In genomic region chr9:5438301-5439162, GRCh38 we compare ENCODE assay signal across 1 cellular context.
A peak's percentile ranks its signal among the peaks of the same experiment; 100 is the strongest.
TF ChIP-seq lines count a peak whose summit lies in the region.

No MANE protein-coding gene starts in this region.

TF ChIP-seq in GM12878, 131 proteins besides CTCF, POLR2A, EP300 and RAD21 (continued from another document and continues in another):
- TF ChIP-seq ZNF687 (IDR thresholded peaks at IDR 0.05) (0 out of 2 replicates have a peak, but pooled peaks have one; percentile 4), HDAC6 (IDR thresholded peaks at IDR 0.05; ENCODE audit: unreplicated experiment) (no peak), SKIL (IDR thresholded peaks at IDR 0.05; ENCODE audit: low read depth, poor library complexity, severe bottlenecking) (peak; percentile 48), NR2F1 (conservative IDR thresholded peaks at IDR 0.05) (0 out of 2 replicates have a peak, but pooled peaks have one; percentile 12), KLF5 (IDR thresholded peaks at IDR 0.05; ENCODE audit: partially characterized antibody) (no peak), WRNIP1 (IDR thresholded peaks at IDR 0.05; ENCODE audit: borderline replicate concordance, low read depth, low read length) (no peak), STAT1 (conservative IDR thresholded peaks at IDR 0.05) (no peak), ATF3 (IDR thresholded peaks at IDR 0.05; ENCODE audit: borderline replicate concordance, extremely low read depth, low read depth, low read length) (no peak), RUNX3 (IDR thresholded peaks at IDR 0.05; ENCODE audit: low read length) (peak; percentile 89), CBX3 (IDR thresholded peaks at IDR 0.05; ENCODE audit: borderline replicate concordance, low read depth) (no peak), JUNB (IDR thresholded peaks at IDR 0.05) (peak; percentile 28), SMARCA5 (IDR thresholded peaks at IDR 0.05) (peak; percentile 80), BCL11A (IDR thresholded peaks at IDR 0.05; ENCODE audit: low read depth, low read length) (0 out of 2 replicates have a peak, but pooled peaks have one; percentile 58), CHD2 (IDR thresholded peaks at IDR 0.05; ENCODE audit: borderline replicate concordance, low read depth, low read length) (peak; percentile 76; the same call in 1 of the 2 replicates), KAT2A (conservative IDR thresholded peaks at IDR 0.05; ENCODE audit: control insufficient read depth, low read depth, low read length) (no peak), CEBPB (IDR thresholded peaks at IDR 0.05; ENCODE audit: borderline replicate concordance in 1 of 2, low read depth in 2 of 2, low read length in 2 of 2) (no peak), SREBF2 (IDR thresholded peaks at IDR 0.05; ENCODE audit: low read length) (no peak), FOXM1 (IDR thresholded peaks at IDR 0.05; ENCODE audit: low read depth, low read length) (no peak), ASH2L (IDR thresholded peaks at IDR 0.05; ENCODE audit: borderline replicate concordance, low read depth) (no peak), NFYA (IDR thresholded peaks at IDR 0.05; ENCODE audit: borderline replicate concordance, low read depth, low read length) (no peak), SRF (IDR thresholded peaks at IDR 0.05; ENCODE audit: low read depth in 2 of 2, low read length in 2 of 2) (peak in 1 of 2 experiments; percentile 69; a peak in 1 of 4 replicates), GABPA (IDR thresholded peaks at IDR 0.05; ENCODE audit: low read depth) (no peak), CREB1 (IDR thresholded peaks at IDR 0.05; ENCODE audit: low read depth) (peak; percentile 60), TAF1 (IDR thresholded peaks at IDR 0.05; ENCODE audit: borderline replicate concordance, low read depth, low read length) (peak; percentile 60; the same call in 1 of the 2 replicates), TCF3 (IDR thresholded peaks at IDR 0.05; ENCODE audit: borderline replicate concordance, insufficient read depth, low read depth, low read length) (peak; percentile 24; the same call in 1 of the 2 replicates), BACH1 (IDR thresholded peaks at IDR 0.05; ENCODE audit: borderline replicate concordance) (no peak), CBX5 (IDR thresholded peaks at IDR 0.05; ENCODE audit: low read depth) (peak; percentile 55; the same call in 1 of the 2 replicates), ZNF622 (IDR thresholded peaks at IDR 0.05) (no peak), YBX1 (IDR thresholded peaks at IDR 0.05) (no peak), SIX5 (IDR thresholded peaks at IDR 0.05; ENCODE audit: low read depth, low read length, severe bottlenecking) (no peak), SUZ12 (IDR thresholded peaks at IDR 0.05; ENCODE audit: unreplicated experiment) (no peak), POLR2AphosphoS5 (IDR thresholded peaks at IDR 0.05; ENCODE audit: low read length) (peak; percentile 78), IRF4 (IDR thresholded peaks at IDR 0.05; ENCODE audit: low read depth, low read length) (peak; percentile 26; the same call in 1 of the 2 replicates), FOS (IDR thresholded peaks at IDR 0.05; ENCODE audit: borderline replicate concordance, extremely low read depth, insufficient read length) (no peak), PAX8 (IDR thresholded peaks at IDR 0.05) (no peak), ZBTB40 (IDR thresholded peaks at IDR 0.05; ENCODE audit: borderline replicate concordance) (peak; percentile 38; the same call in 1 of the 2 replicates), RELA (IDR thresholded peaks at IDR 0.05; ENCODE audit: borderline replicate concordance, partially characterized antibody) (peak; percentile 63), SMC3 (IDR thresholded peaks at IDR 0.05; ENCODE audit: borderline replicate concordance, low read length) (peak; percentile 40; the same call in 1 of the 2 replicates), BHLHE40 (IDR thresholded peaks at IDR 0.05; ENCODE audit: borderline replicate concordance in 1 of 2, low read depth in 2 of 2, low read length in 1 of 2) (peak; percentile 38 to 56; a peak in 2 of 4 replicates), NFXL1 (IDR thresholded peaks at IDR 0.05; ENCODE audit: borderline replicate concordance) (no peak), ZNF217 (IDR thresholded peaks at IDR 0.05) (no peak)
- TF ChIP-seq, protein P1, sequence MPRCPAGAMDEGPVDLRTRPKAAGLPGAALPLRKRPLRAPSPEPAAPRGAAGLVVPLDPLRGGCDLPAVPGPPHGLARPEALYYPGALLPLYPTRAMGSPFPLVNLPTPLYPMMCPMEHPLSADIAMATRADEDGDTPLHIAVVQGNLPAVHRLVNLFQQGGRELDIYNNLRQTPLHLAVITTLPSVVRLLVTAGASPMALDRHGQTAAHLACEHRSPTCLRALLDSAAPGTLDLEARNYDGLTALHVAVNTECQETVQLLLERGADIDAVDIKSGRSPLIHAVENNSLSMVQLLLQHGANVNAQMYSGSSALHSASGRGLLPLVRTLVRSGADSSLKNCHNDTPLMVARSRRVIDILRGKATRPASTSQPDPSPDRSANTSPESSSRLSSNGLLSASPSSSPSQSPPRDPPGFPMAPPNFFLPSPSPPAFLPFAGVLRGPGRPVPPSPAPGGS (IDR thresholded peaks at IDR 0.05; ENCODE audit: borderline replicate concordance, insufficient read depth, low read depth, low read length, poor library complexity, severe bottlenecking): peak; percentile 65
- TF ChIP-seq, protein P2, sequence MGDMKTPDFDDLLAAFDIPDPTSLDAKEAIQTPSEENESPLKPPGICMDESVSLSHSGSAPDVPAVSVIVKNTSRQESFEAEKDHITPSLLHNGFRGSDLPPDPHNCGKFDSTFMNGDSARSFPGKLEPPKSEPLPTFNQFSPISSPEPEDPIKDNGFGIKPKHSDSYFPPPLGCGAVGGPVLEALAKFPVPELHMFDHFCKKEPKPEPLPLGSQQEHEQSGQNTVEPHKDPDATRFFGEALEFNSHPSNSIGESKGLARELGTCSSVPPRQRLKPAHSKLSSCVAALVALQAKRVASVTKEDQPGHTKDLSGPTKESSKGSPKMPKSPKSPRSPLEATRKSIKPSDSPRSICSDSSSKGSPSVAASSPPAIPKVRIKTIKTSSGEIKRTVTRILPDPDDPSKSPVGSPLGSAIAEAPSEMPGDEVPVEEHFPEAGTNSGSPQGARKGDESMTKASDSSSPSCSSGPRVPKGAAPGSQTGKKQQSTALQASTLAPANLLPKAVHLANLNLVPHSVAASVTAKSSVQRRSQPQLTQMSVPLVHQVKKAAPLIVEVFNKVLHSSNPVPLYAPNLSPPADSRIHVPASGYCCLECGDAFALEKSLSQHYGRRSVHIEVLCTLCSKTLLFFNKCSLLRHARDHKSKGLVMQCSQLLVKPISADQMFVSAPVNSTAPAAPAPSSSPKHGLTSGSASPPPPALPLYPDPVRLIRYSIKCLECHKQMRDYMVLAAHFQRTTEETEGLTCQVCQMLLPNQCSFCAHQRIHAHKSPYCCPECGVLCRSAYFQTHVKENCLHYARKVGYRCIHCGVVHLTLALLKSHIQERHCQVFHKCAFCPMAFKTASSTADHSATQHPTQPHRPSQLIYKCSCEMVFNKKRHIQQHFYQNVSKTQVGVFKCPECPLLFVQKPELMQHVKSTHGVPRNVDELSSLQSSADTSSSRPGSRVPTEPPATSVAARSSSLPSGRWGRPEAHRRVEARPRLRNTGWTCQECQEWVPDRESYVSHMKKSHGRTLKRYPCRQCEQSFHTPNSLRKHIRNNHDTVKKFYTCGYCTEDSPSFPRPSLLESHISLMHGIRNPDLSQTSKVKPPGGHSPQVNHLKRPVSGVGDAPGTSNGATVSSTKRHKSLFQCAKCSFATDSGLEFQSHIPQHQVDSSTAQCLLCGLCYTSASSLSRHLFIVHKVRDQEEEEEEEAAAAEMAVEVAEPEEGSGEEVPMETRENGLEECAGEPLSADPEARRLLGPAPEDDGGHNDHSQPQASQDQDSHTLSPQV (IDR thresholded peaks at IDR 0.05): no peak
- TF ChIP-seq, protein P3, sequence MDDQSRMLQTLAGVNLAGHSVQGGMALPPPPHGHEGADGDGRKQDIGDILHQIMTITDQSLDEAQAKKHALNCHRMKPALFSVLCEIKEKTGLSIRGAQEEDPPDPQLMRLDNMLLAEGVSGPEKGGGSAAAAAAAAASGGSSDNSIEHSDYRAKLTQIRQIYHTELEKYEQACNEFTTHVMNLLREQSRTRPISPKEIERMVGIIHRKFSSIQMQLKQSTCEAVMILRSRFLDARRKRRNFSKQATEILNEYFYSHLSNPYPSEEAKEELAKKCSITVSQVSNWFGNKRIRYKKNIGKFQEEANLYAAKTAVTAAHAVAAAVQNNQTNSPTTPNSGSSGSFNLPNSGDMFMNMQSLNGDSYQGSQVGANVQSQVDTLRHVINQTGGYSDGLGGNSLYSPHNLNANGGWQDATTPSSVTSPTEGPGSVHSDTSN (IDR thresholded peaks at IDR 0.05; ENCODE audit: insufficient replicate concordance, low read depth, low read length): no peak
- TF ChIP-seq, protein P4, sequence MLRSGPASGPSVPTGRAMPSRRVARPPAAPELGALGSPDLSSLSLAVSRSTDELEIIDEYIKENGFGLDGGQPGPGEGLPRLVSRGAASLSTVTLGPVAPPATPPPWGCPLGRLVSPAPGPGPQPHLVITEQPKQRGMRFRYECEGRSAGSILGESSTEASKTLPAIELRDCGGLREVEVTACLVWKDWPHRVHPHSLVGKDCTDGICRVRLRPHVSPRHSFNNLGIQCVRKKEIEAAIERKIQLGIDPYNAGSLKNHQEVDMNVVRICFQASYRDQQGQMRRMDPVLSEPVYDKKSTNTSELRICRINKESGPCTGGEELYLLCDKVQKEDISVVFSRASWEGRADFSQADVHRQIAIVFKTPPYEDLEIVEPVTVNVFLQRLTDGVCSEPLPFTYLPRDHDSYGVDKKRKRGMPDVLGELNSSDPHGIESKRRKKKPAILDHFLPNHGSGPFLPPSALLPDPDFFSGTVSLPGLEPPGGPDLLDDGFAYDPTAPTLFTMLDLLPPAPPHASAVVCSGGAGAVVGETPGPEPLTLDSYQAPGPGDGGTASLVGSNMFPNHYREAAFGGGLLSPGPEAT (IDR thresholded peaks at IDR 0.05; ENCODE audit: low read depth): peak; percentile 46; the same call in 1 of the 2 replicates
